In genomic region chr3:128994173-128994512, GRCh38 we compare ENCODE assay signal across 8 cellular contexts.
DNase-seq lines count a peak whose midpoint lies in the region; ATAC-seq and TF ChIP-seq lines count a peak whose summit lies in the region.

No MANE protein-coding gene starts in this region.

- H4K20me1 ChIP-seq in DND-41 (ENCODE audit: insufficient read depth, low read length), result no peaks in the 10 kb centered on the region

- no peak for DNase-seq in DND-41
- no peak for DNase-seq in RWPE2 (ENCODE audit: low spot score)
- peak; percentile 37 for DNase-seq in fibroblast of gingiva (ENCODE audit: low read depth)
- DNase-seq in DMS153 treated with DMSO at 0.1 percent for 48 hours (lab: John Stamatoyannopoulos, UW; ENCODE audit: unreplicated experiment), result no peak
- DNase-seq in DMS114 treated with DMSO at 0.1 percent for 48 hours (lab: John Stamatoyannopoulos, UW; ENCODE audit: unreplicated experiment), result no peak
- DNase-seq in midbrain (lab: John Stamatoyannopoulos, UW), result no peak
- no peak for DNase-seq in GM03348 (ENCODE audit: low spot score)

- H3K4me1 ChIP-seq in DND-41 (ENCODE audit: insufficient read depth, low read length), result peaks cover 55% of the 10 kb centered on the region
- H3K4me1 ChIP-seq in RWPE2 (ENCODE audit: insufficient read depth, poor library complexity, severe bottlenecking), result peaks cover 5% of the 10 kb centered on the region
- H3K4me1 ChIP-seq in rectal smooth muscle tissue (ENCODE audit: control insufficient read depth, insufficient read depth, low read length), result no peaks in the 10 kb centered on the region

- H3K27ac ChIP-seq in DND-41 (ENCODE audit: low read length) (peak overlapping the region; percentile 24), RWPE2 (ENCODE audit: poor library complexity, severe bottlenecking) (no peak overlapping the region), rectal smooth muscle tissue (ENCODE audit: low read depth, low read length) (no peak overlapping the region)

- peak overlapping the region; percentile 27; the same call in 1 of the 2 replicates for H3K9ac ChIP-seq in DND-41 (ENCODE audit: low read depth, low read length)
- no peak overlapping the region for H3K9ac ChIP-seq in rectal smooth muscle tissue (ENCODE audit: low read length)

- TF ChIP-seq CTCF in DND-41 (IDR thresholded peaks at IDR 0.05; ENCODE audit: borderline replicate concordance, extremely low read depth, low read length, poor library complexity, severe bottlenecking) (no peak), RWPE2 (IDR thresholded peaks at IDR 0.05; ENCODE audit: poor library complexity, severe bottlenecking) (no peak)

- H3K79me2 ChIP-seq in DND-41 (ENCODE audit: insufficient read depth, low read length), result no peaks in the 10 kb centered on the region

- H3K4me2 ChIP-seq in DND-41 (ENCODE audit: insufficient read depth, low read length), result peak overlapping the region; percentile 75

- peak overlapping the region; percentile 72 for H2AFZ ChIP-seq in DND-41 (ENCODE audit: low read depth, low read length)

- H3K9me3 ChIP-seq in DND-41 (ENCODE audit: insufficient read depth, low read length, severe bottlenecking), result no peaks in the 10 kb centered on the region
- no peaks in the 10 kb centered on the region for H3K9me3 ChIP-seq in RWPE2 (ENCODE audit: severe bottlenecking)

- H3K36me3 ChIP-seq in DND-41 (ENCODE audit: insufficient read depth, low read length), result no peaks in the 10 kb centered on the region
- H3K36me3 ChIP-seq in RWPE2 (ENCODE audit: low read depth), result no peaks in the 10 kb centered on the region
- H3K36me3 ChIP-seq in rectal smooth muscle tissue (ENCODE audit: control insufficient read depth, insufficient read depth, low read length), result no peaks in the 10 kb centered on the region

- H3K27me3 ChIP-seq in DND-41 (ENCODE audit: insufficient read depth, low read length, poor library complexity) (no peaks in the 10 kb centered on the region), RWPE2 (ENCODE audit: insufficient read depth, poor library complexity, severe bottlenecking) (peaks cover 12% of the 10 kb centered on the region), rectal smooth muscle tissue (ENCODE audit: control insufficient read depth, insufficient read depth, low read length) (peaks cover 4% of the 10 kb centered on the region)

- H3K4me3 ChIP-seq in DND-41 (ENCODE audit: low read depth in 1 of 2, low read length in 2 of 2) (peak overlapping the region in 1 of 2 experiments; percentile 53; a peak in 2 of 4 replicates), RWPE2 (ENCODE audit: severe bottlenecking) (peak overlapping the region; percentile 36), rectal smooth muscle tissue (ENCODE audit: low read length) (peak overlapping the region; percentile 61)

- ATAC-seq in DND-41 (ENCODE audit: insufficient read depth, low read depth) (no peak), RWPE2 (ENCODE audit: low read depth) (no peak)
